In genomic region chr1:2193514-2194251, GRCh38 we compare ENCODE assay signal across 9 cellular contexts. TPM values are rescaled to one million over a fixed set of nuclear protein-coding genes. Genes with fewer than 3 reads are reported as not detected.
DNase-seq lines count a peak whose midpoint lies in the region; ATAC-seq and TF ChIP-seq lines count a peak whose summit lies in the region.
"Had no signal": no experiment of that assay in that cellular context is flagged by ENCODE, and none has a peak within 500 bp of the region (broad histone marks: within the 10 kb centered on the region; RNA-seq: fewer than 3 reads in every experiment).

No MANE protein-coding gene starts in this region.

- peak overlapping the region; percentile 74 for H3K4me3 Mint-ChIP-seq in activated CD8-positive, alpha-beta T cell treated with anti-CD3 and anti-CD28 coated beads for 36 hours

- no peak overlapping the region for H3K27ac ChIP-seq in iPS DF 6.9 (ENCODE audit: low read length)
- H3K27ac ChIP-seq in stomach = peak overlapping the region; percentile 69 to 98 (median 94)

- peaks cover 3% of the 10 kb centered on the region for H3K36me3 Mint-ChIP-seq in activated CD8-positive, alpha-beta T cell treated with anti-CD3 and anti-CD28 coated beads for 36 hours (ENCODE audit: low read depth)

- TF ChIP-seq POLR2A in stomach (IDR thresholded peaks at IDR 0.05) = no peak

- intact Hi-C loops in activated CD8-positive, alpha-beta T cell treated with anti-CD3 and anti-CD28 coated beads for 36 hours (cut with micrococcal nuclease) = loop anchor here (5.0 kb wide), 1 partner anchor 384 kb away; no protein-coding TSS in a partner anchor
- intact Hi-C loops in stomach (cut with DNase I; ENCODE audit: low total_unique reads) = no loop called here

- H3K4me1 Mint-ChIP-seq in activated CD8-positive, alpha-beta T cell treated with anti-CD3 and anti-CD28 coated beads for 36 hours (ENCODE audit: low read depth) = peaks cover 29% of the 10 kb centered on the region

- POLR2A ChIA-PET in activated CD8-positive, alpha-beta T cell treated with anti-CD3 and anti-CD28 coated beads for 36 hours (lab: Charles Lee) = interaction anchor here (0.7 to 3.8 kb wide), 5 partner anchors 9 to 188 kb away, joined by 3 to 19 read pairs (median 4); partner anchors contain the start of gene SKI

- no CpG with 5 or more reads among the region's 41 CpGs for WGBS in iPS DF 6.9 (ENCODE audit: insufficient coverage, insufficient read length)
- 24 to 42% (median 29%) methylated on average over 28 to 41 of the region's 41 CpGs for WGBS in stomach, 5 donors

- H3K27me3 ChIP-seq in iPS DF 6.9 (ENCODE audit: control insufficient read depth, insufficient read depth, low read length) (no peaks in the 10 kb centered on the region), stomach (no peaks in the 10 kb centered on the region)

- peak; percentile 34 for DNase-seq in NCI-H2227 (lab: John Stamatoyannopoulos, UW; ENCODE audit: unreplicated experiment)
- DNase-seq in NCI-H2227 treated with DMSO at 0.1 percent for 48 hours (lab: John Stamatoyannopoulos, UW) = no peak
- no peak for DNase-seq in activated CD8-positive, alpha-beta T cell treated with anti-CD3 and anti-CD28 coated beads for 36 hours
- no peak for DNase-seq in iPS DF 6.9 (ENCODE audit: low read depth, low spot score)
- DNase-seq in stomach = no peak
- DNase-seq in dermis blood vessel endothelial cell = no peak
- no peak for DNase-seq in OCI-M2 (lab: John Stamatoyannopoulos, UW; ENCODE audit: unreplicated experiment)
- DNase-seq: NCI-H1694 had no signal

- H3K9me3 Mint-ChIP-seq in activated CD8-positive, alpha-beta T cell treated with anti-CD3 and anti-CD28 coated beads for 36 hours = no peaks in the 10 kb centered on the region

- H3K36me3 ChIP-seq in iPS DF 6.9 (ENCODE audit: control insufficient read depth, insufficient read depth, low read length) (no peaks in the 10 kb centered on the region; the same call in 1 of the 2 replicates), stomach (no peaks in the 10 kb centered on the region)

- no peaks in the 10 kb centered on the region for H3K9me3 ChIP-seq in iPS DF 6.9 (ENCODE audit: control insufficient read depth, insufficient read depth, low read length)
- H3K9me3 ChIP-seq in stomach = no peaks in the 10 kb centered on the region

- TF ChIP-seq EP300 in stomach (IDR thresholded peaks at IDR 0.05) = no peak

- peak overlapping the region; percentile 79 for H3K27ac Mint-ChIP-seq in activated CD8-positive, alpha-beta T cell treated with anti-CD3 and anti-CD28 coated beads for 36 hours

- TF ChIP-seq CTCF in activated CD8-positive, alpha-beta T cell treated with anti-CD3 and anti-CD28 coated beads for 36 hours (IDR thresholded peaks at IDR 0.05) = no peak
- TF ChIP-seq CTCF in stomach (IDR thresholded peaks at IDR 0.05) = no peak

- H3K27me3 Mint-ChIP-seq in activated CD8-positive, alpha-beta T cell treated with anti-CD3 and anti-CD28 coated beads for 36 hours = no peaks in the 10 kb centered on the region

- H3K4me3 ChIP-seq in iPS DF 6.9 (ENCODE audit: low read length) (peak overlapping the region; percentile 14; the same call in 1 of the 2 replicates), stomach (peak overlapping the region; percentile 61 to 73 (median 70))

- H3K4me1 ChIP-seq in iPS DF 6.9 (ENCODE audit: control insufficient read depth, insufficient read depth, low read length) (peaks cover 5% of the 10 kb centered on the region; the same call in 1 of the 2 replicates), stomach (peaks cover 56 to 79% (median 72%) of the 10 kb centered on the region in 4 donors)

- CTCF ChIA-PET in activated CD8-positive, alpha-beta T cell treated with anti-CD3 and anti-CD28 coated beads for 36 hours (lab: Charles Lee) = interaction anchor here (1.5 to 12.9 kb wide), 3 partner anchors 54 to 186 kb away, joined by 3 to 239 read pairs (median 4); no protein-coding TSS in a partner anchor

- no peak for ATAC-seq in activated CD8-positive, alpha-beta T cell treated with anti-CD3 and anti-CD28 coated beads for 36 hours
- ATAC-seq in GM18868 (IDR thresholded peaks at IDR 0.05; ENCODE audit: unreplicated experiment) = no peak

RNA-seq across cellular contexts. Expression of gene FAAP20, which starts 0.9 kb away (rescaled TPM):
- total RNA-seq in activated CD8-positive, alpha-beta T cell treated with anti-CD3 and anti-CD28 coated beads for 36 hours = 10 to 100 TPM; 64.7 to 71.7 TPM
- total RNA-seq in stomach (100 to 1,000 TPM in 1 of 5 donors, 10 to 100 TPM in 3, 1 to 10 TPM in 1; 8.2 to 170 (median 25.8) TPM), dermis blood vessel endothelial cell (16.0 and 21.8 TPM in 2 replicates)
- 100 to 1,000 TPM in 2 of 3 donors, 10 to 100 TPM in 1; 91.3 to 120 (median 101) TPM for polyA plus RNA-seq in stomach

RNA-seq across cellular contexts. Expression of gene SKI, which starts 34.4 kb away (rescaled TPM):
- 10 to 100 TPM; 27.5 to 28.3 TPM for total RNA-seq in activated CD8-positive, alpha-beta T cell treated with anti-CD3 and anti-CD28 coated beads for 36 hours
- total RNA-seq in stomach (10 to 100 TPM; 18.7 to 84.0 (median 32.7) TPM), dermis blood vessel endothelial cell (26.7 and 44.4 TPM in 2 replicates)
- polyA plus RNA-seq in stomach = 10 to 100 TPM in 2 of 3 donors, 1 to 10 TPM in 1; 7.4 to 14.8 (median 13.9) TPM
